Comparison of ENCODE assay signal across 1 cellular context in the genomic region with DNA sequence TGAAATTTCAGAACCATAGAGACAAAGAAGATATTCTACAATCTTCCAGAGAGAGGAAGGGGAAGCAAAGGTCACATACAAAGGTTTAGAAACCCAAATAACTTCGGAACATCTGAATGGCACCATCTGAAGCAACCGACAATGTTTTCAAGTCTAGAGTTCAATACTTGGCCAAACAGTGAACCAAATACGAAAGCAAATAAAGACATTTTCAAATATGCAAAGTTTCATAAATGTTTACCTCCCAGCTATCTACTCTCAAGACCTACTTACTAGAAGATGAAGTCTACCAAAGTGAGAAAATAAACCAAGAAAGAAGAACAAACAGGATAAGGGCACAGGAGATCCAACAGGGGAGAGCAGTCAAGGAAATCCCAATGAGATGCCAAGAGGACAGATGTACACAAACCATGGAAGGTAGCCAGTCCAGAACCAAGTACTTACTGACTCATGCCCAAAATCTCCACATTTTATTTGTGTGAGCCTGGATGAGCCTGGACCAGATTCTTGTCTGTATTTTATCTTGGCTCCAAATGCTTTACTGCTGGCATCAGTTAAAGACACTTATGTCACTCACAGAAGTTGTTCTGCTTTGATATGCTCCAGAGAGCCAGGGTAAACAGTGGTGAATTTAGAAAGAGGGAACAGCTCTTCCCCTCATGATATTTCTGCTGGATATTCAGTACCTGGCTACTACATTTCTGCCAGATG.
TF ChIP-seq lines count a peak whose summit lies in the region.
"Not testable (repeated sequence)": the region's sequence is repeated elsewhere in the genome, so short reads cannot be mapped to it uniquely, and the experiment has no call there.

No MANE protein-coding gene starts in this region.

TF ChIP-seq in HepG2, 621 proteins besides CTCF, POLR2A, EP300 and RAD21 (continued from another document):
- TF ChIP-seq, protein P1, sequence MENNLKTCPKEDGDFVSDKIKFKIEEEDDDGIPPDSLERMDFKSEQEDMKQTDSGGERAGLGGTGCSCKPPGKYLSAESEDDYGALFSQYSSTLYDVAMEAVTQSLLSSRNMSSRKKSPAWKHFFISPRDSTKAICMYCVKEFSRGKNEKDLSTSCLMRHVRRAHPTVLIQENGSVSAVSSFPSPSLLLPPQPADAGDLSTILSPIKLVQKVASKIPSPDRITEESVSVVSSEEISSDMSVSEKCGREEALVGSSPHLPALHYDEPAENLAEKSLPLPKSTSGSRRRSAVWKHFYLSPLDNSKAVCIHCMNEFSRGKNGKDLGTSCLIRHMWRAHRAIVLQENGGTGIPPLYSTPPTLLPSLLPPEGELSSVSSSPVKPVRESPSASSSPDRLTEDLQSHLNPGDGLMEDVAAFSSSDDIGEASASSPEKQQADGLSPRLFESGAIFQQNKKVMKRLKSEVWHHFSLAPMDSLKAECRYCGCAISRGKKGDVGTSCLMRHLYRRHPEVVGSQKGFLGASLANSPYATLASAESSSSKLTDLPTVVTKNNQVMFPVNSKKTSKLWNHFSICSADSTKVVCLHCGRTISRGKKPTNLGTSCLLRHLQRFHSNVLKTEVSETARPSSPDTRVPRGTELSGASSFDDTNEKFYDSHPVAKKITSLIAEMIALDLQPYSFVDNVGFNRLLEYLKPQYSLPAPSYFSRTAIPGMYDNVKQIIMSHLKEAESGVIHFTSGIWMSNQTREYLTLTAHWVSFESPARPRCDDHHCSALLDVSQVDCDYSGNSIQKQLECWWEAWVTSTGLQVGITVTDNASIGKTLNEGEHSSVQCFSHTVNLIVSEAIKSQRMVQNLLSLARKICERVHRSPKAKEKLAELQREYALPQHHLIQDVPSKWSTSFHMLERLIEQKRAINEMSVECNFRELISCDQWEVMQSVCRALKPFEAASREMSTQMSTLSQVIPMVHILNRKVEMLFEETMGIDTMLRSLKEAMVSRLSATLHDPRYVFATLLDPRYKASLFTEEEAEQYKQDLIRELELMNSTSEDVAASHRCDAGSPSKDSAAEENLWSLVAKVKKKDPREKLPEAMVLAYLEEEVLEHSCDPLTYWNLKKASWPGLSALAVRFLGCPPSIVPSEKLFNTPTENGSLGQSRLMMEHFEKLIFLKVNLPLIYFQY (CRISPR knock-in tag; IDR thresholded peaks at IDR 0.05; ENCODE audit: borderline replicate concordance): peak; percentile 95; the same call in 1 of the 2 replicates
- TF ChIP-seq, protein P2, sequence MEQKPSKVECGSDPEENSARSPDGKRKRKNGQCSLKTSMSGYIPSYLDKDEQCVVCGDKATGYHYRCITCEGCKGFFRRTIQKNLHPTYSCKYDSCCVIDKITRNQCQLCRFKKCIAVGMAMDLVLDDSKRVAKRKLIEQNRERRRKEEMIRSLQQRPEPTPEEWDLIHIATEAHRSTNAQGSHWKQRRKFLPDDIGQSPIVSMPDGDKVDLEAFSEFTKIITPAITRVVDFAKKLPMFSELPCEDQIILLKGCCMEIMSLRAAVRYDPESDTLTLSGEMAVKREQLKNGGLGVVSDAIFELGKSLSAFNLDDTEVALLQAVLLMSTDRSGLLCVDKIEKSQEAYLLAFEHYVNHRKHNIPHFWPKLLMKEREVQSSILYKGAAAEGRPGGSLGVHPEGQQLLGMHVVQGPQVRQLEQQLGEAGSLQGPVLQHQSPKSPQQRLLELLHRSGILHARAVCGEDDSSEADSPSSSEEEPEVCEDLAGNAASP (CRISPR knock-in tag; IDR thresholded peaks at IDR 0.05; ENCODE audit: borderline replicate concordance): peak; percentile 65; the same call in 1 of the 2 replicates
- TF ChIP-seq FOXA1 (IDR thresholded peaks at IDR 0.05) (peak; percentile 40; the same call in 1 of the 2 replicates), FOXA1 (CRISPR knock-in tag; IDR thresholded peaks at IDR 0.05) (peak; percentile 77), ETV5 (CRISPR knock-in tag; IDR thresholded peaks at IDR 0.05; ENCODE audit: borderline replicate concordance) (peak; percentile 65; the same call in 1 of the 2 replicates), SOX5 (CRISPR knock-in tag; IDR thresholded peaks at IDR 0.05; ENCODE audit: borderline replicate concordance) (peak; percentile 81; the same call in 1 of the 2 replicates), ZBTB8A (CRISPR knock-in tag; IDR thresholded peaks at IDR 0.05; ENCODE audit: borderline replicate concordance, low read depth) (0 out of 2 replicates have a peak, but pooled peaks have one; percentile 53), TCF7 (IDR thresholded peaks at IDR 0.05; ENCODE audit: low read depth) (peak; percentile 94), SOX6 (CRISPR knock-in tag; IDR thresholded peaks at IDR 0.05) (peak; percentile 91), NR2F6 (IDR thresholded peaks at IDR 0.05) (peak; percentile 83), NR2F6 (CRISPR knock-in tag; IDR thresholded peaks at IDR 0.05) (peak; percentile 87), ERF (CRISPR knock-in tag; IDR thresholded peaks at IDR 0.05) (peak; percentile 55; the same call in 1 of the 2 replicates), NFIC (IDR thresholded peaks at IDR 0.05; ENCODE audit: low read length) (peak; percentile 84), ZNF264 (CRISPR knock-in tag; IDR thresholded peaks at IDR 0.05) (0 out of 2 replicates have a peak, but pooled peaks have one; percentile 52), PPARG (CRISPR knock-in tag; conservative IDR thresholded peaks at IDR 0.05) (peak; percentile 96)
- TF ChIP-seq, protein P3, sequence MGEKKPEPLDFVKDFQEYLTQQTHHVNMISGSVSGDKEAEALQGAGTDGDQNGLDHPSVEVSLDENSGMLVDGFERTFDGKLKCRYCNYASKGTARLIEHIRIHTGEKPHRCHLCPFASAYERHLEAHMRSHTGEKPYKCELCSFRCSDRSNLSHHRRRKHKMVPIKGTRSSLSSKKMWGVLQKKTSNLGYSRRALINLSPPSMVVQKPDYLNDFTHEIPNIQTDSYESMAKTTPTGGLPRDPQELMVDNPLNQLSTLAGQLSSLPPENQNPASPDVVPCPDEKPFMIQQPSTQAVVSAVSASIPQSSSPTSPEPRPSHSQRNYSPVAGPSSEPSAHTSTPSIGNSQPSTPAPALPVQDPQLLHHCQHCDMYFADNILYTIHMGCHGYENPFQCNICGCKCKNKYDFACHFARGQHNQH (CRISPR knock-in tag; IDR thresholded peaks at IDR 0.05): peak; percentile 27; the same call in 1 of the 2 replicates
- not testable (repeated sequence) for TF ChIP-seq SOX6 (IDR thresholded peaks at IDR 0.05)
- TF ChIP-seq, protein P4, sequence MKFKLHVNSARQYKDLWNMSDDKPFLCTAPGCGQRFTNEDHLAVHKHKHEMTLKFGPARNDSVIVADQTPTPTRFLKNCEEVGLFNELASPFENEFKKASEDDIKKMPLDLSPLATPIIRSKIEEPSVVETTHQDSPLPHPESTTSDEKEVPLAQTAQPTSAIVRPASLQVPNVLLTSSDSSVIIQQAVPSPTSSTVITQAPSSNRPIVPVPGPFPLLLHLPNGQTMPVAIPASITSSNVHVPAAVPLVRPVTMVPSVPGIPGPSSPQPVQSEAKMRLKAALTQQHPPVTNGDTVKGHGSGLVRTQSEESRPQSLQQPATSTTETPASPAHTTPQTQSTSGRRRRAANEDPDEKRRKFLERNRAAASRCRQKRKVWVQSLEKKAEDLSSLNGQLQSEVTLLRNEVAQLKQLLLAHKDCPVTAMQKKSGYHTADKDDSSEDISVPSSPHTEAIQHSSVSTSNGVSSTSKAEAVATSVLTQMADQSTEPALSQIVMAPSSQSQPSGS (CRISPR knock-in tag; IDR thresholded peaks at IDR 0.05): 0 out of 2 replicates have a peak, but pooled peaks have one; percentile 45
